Comparison of ENCODE assay signal across 8 cellular contexts in genomic region chr7:101363196-101363733, GRCh38. TPM values are rescaled to one million over a fixed set of nuclear protein-coding genes. Genes with fewer than 3 reads are reported as not detected.
DNase-seq lines count a peak whose midpoint lies in the region; ATAC-seq and TF ChIP-seq lines count a peak whose summit lies in the region.

No MANE protein-coding gene starts in this region.

- H3K27me3 ChIP-seq in CD8-positive, alpha-beta memory T cell (ENCODE audit: insufficient read depth, low read length, poor library complexity, severe bottlenecking): peaks cover 15% of the 10 kb centered on the region
- peaks cover 48% of the 10 kb centered on the region for H3K27me3 ChIP-seq in adipocyte (replicated peaks; ENCODE audit: control insufficient read depth, insufficient read depth, low read length)
- H3K27me3 ChIP-seq in iPS DF 6.9 (ENCODE audit: control insufficient read depth, insufficient read depth, low read length): no peaks in the 10 kb centered on the region; the same call in 1 of the 2 replicates
- peaks cover 0 to 32% (median 9%) of the 10 kb centered on the region in 3 donors for H3K27me3 ChIP-seq in psoas muscle (ENCODE audit: insufficient read depth in 3 of 3, low read length in 2 of 3)

- no peak overlapping the region for H3K9ac ChIP-seq in adipocyte (ENCODE audit: low read length)

- H3K27ac ChIP-seq in CD8-positive, alpha-beta memory T cell (ENCODE audit: low read depth, low read length): no peak overlapping the region
- H3K27ac ChIP-seq in iPS DF 6.9 (ENCODE audit: low read length) (no peak overlapping the region), psoas muscle (no peak overlapping the region)

- H3K4me1 ChIP-seq in CD8-positive, alpha-beta memory T cell (ENCODE audit: insufficient read depth, low read length): no peaks in the 10 kb centered on the region
- H3K4me1 ChIP-seq in adipocyte (ENCODE audit: control insufficient read depth, insufficient read depth, low read length) (peaks cover 3% of the 10 kb centered on the region), iPS DF 6.9 (ENCODE audit: control insufficient read depth, insufficient read depth, low read length) (no peaks in the 10 kb centered on the region), psoas muscle (no peaks in the 10 kb centered on the region)

- no peaks in the 10 kb centered on the region for H3K36me3 Mint-ChIP-seq in CD8-positive, alpha-beta memory T cell

- no peak overlapping the region for H3K27ac Mint-ChIP-seq in CD8-positive, alpha-beta memory T cell

- no peaks in the 10 kb centered on the region for H3K36me3 ChIP-seq in CD8-positive, alpha-beta memory T cell (ENCODE audit: insufficient read depth, low read length)
- H3K36me3 ChIP-seq in adipocyte (ENCODE audit: control insufficient read depth, insufficient read depth, low read length, severe bottlenecking): no peaks in the 10 kb centered on the region
- no peaks in the 10 kb centered on the region for H3K36me3 ChIP-seq in iPS DF 6.9 (ENCODE audit: control insufficient read depth, insufficient read depth, low read length)
- no peaks in the 10 kb centered on the region for H3K36me3 ChIP-seq in psoas muscle (ENCODE audit: insufficient read depth in 1 of 2, low read depth in 1 of 2)

- H3K27me3 Mint-ChIP-seq in CD8-positive, alpha-beta memory T cell: peaks cover 25 to 43% of the 10 kb centered on the region in 2 donors

- TF ChIP-seq CTCF in psoas muscle (IDR thresholded peaks at IDR 0.05): no peak

- CTCF ChIA-PET in CD8-positive, alpha-beta memory T cell (lab: Charles Lee): interaction anchor here (0.6 to 1.9 kb wide), 4 partner anchors 29 to 1459 kb away, joined by 3 to 10 read pairs (median 5); no protein-coding TSS in a partner anchor

- H3K9me3 Mint-ChIP-seq in CD8-positive, alpha-beta memory T cell: peaks cover 0 to 4% (median 0%) of the 10 kb centered on the region in 5 donors

- H3K4me3 ChIP-seq in CD8-positive, alpha-beta memory T cell (ENCODE audit: low read length): peak overlapping the region; percentile 45
- H3K4me3 ChIP-seq in adipocyte (ENCODE audit: low read length) (peak overlapping the region; percentile 41), iPS DF 6.9 (ENCODE audit: low read length) (peak overlapping the region; percentile 81), psoas muscle (peak overlapping the region; percentile 69)

- H3K9me3 ChIP-seq in CD8-positive, alpha-beta memory T cell (ENCODE audit: low read length): no peaks in the 10 kb centered on the region
- H3K9me3 ChIP-seq in adipocyte (ENCODE audit: control insufficient read depth, low read length) (peaks cover 8% of the 10 kb centered on the region), iPS DF 6.9 (ENCODE audit: control insufficient read depth, insufficient read depth, low read length) (no peaks in the 10 kb centered on the region), psoas muscle (no peaks in the 10 kb centered on the region)

- WGBS in iPS DF 6.9 (ENCODE audit: insufficient coverage, insufficient read length): no CpG with 5 or more reads among the region's 46 CpGs
- 0 to 3% (median 1%) methylated on average over 12 to 45 of the region's 46 CpGs for WGBS in psoas muscle, 3 donors

- peak overlapping the region in 1 of 7 donors; percentile 69 for H3K4me3 Mint-ChIP-seq in CD8-positive, alpha-beta memory T cell

- H3K4me1 Mint-ChIP-seq in CD8-positive, alpha-beta memory T cell: peaks cover 0 to 5% (median 3%) of the 10 kb centered on the region in 3 donors

- ATAC-seq in psoas muscle: peak in 2 of 4 donors; percentile 10 to 15
- ATAC-seq in HG03439 (IDR thresholded peaks at IDR 0.05; ENCODE audit: unreplicated experiment): no peak
- ATAC-seq in GM21526 (IDR thresholded peaks at IDR 0.05; ENCODE audit: low FRiP score, unreplicated experiment): no peak
- no peak for ATAC-seq in HG03442 (IDR thresholded peaks at IDR 0.05; ENCODE audit: unreplicated experiment)

- no peak for DNase-seq in CD8-positive, alpha-beta memory T cell
- DNase-seq in adipocyte (ENCODE audit: low read depth) (no peak), iPS DF 6.9 (ENCODE audit: low read depth, low spot score) (no peak), psoas muscle (no peak), NOMO-1 (lab: John Stamatoyannopoulos, UW; ENCODE audit: unreplicated experiment in 2 of 2) (no peak)

- POLR2A ChIA-PET in CD8-positive, alpha-beta memory T cell (lab: Charles Lee): no interaction called here

- intact Hi-C loops in psoas muscle (cut with DNase I): loop anchor here in 1 of 2 donors (5.0 to 10.0 kb wide), 2 partner anchors 172 to 909 kb away; no protein-coding TSS in a partner anchor

RNA-seq across cellular contexts. Expression of gene COL26A1, which starts 0.6 kb away (rescaled TPM):
- total RNA-seq in CD8-positive, alpha-beta memory T cell: not detected
- not detected for polyA plus RNA-seq in CD8-positive, alpha-beta memory T cell
- not detected for total RNA-seq in psoas muscle
- under 1 TPM in 1 of 3 donors, not detected in 2; 0.03 TPM for polyA plus RNA-seq in psoas muscle

RNA-seq across cellular contexts. Expression of gene IFT22, which starts 41.7 kb away (rescaled TPM):
- 10 to 100 TPM; 13.3 to 13.4 TPM for total RNA-seq in CD8-positive, alpha-beta memory T cell
- 7.9 TPM for polyA plus RNA-seq in CD8-positive, alpha-beta memory T cell
- 10 to 100 TPM; 18.7 to 26.0 (median 21.5) TPM for total RNA-seq in psoas muscle
- 10 to 100 TPM; 23.2 to 42.2 (median 27.1) TPM for polyA plus RNA-seq in psoas muscle
